ENCODE assay signal across 6 cellular contexts in the genomic region with DNA sequence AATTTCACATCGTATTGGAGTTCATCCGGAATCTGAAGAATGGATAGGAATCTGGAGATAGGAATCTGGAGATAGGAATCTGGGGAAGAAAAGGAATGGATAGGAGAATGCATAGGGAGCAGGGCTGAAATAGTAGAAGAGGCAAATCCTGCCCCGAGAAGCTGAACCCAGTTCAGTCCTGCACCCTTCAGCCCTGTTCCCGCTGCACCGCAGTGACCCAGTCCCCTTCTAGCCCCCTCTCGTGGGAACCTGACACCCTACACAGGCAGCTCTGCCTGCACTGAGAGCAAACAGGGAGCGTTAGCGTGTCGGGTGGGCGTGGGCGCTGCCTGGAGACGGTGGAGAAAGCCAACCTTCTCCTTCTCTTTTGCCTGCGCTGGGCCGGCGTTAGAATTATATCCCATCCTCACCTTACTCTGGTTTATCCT. TPM values are rescaled to one million over a fixed set of nuclear protein-coding genes. Genes with fewer than 3 reads are reported as not detected.
A peak's percentile ranks its signal among the peaks of the same experiment; 100 is the strongest.
DNase-seq lines count a peak whose midpoint lies in the region; ATAC-seq and TF ChIP-seq lines count a peak whose summit lies in the region.

No MANE protein-coding gene starts in this region.

- no peak overlapping the region for H3K27ac Mint-ChIP-seq in natural killer cell

- no peak for TF ChIP-seq CTCF in natural killer cell (IDR thresholded peaks at IDR 0.05)

- H3K27me3 Mint-ChIP-seq in natural killer cell (ENCODE audit: low read depth in 2 of 2), result peaks cover 0 to 6% of the 10 kb centered on the region in 2 donors

- H3K36me3 Mint-ChIP-seq in natural killer cell, result no peaks in the 10 kb centered on the region

- peak overlapping the region; percentile 22 for H3K4me3 Mint-ChIP-seq in natural killer cell

- ATAC-seq in natural killer cell (peak in 2 of 3 donors; percentile 57 to 58), GM21367 (IDR thresholded peaks at IDR 0.05; ENCODE audit: unreplicated experiment) (no peak)

- H3K4me1 Mint-ChIP-seq in natural killer cell, result peaks cover 0 to 5% of the 10 kb centered on the region in 2 donors

- H3K27ac ChIP-seq in angular gyrus (ENCODE audit: low read depth, low read length), result peak overlapping the region; percentile 68

- intact Hi-C loops in natural killer cell (cut with micrococcal nuclease) (no loop called here), posterior vena cava (cut with DNase I) (loop anchor here (10.0 kb wide), 2 partner anchors 56 to 106 kb away; no protein-coding TSS in a partner anchor)

- H3K9me3 Mint-ChIP-seq in natural killer cell, result no peaks in the 10 kb centered on the region

- DNase-seq in COR-L47 (lab: John Stamatoyannopoulos, UW), result peak; percentile 6
- DNase-seq in natural killer cell, result no peak
- no peak for DNase-seq in GDM1 (lab: John Stamatoyannopoulos, UW)
- DNase-seq in posterior vena cava (ENCODE audit: low spot score), result no peak

RNA-seq across cellular contexts. Expression of a gene that starts 1.1 kb away (rescaled TPM):
- total RNA-seq in natural killer cell, result not detected
- total RNA-seq in posterior vena cava, result not detected

RNA-seq across cellular contexts. Expression of a gene that starts 19.7 kb away (rescaled TPM):
- total RNA-seq in natural killer cell (under 1 TPM; 0.35 to 0.50 (median 0.39) TPM), posterior vena cava (not detected)

RNA-seq across cellular contexts. Expression of a gene that starts 24.1 kb away (rescaled TPM):
- total RNA-seq in natural killer cell (10 to 100 TPM; 50.6 to 76.9 (median 58.4) TPM), posterior vena cava (10 to 100 TPM; 20.5 to 20.6 TPM)

RNA-seq across cellular contexts. Expression of a gene that starts 53.2 kb away (rescaled TPM):
- total RNA-seq in natural killer cell, result not detected
- total RNA-seq in posterior vena cava, result not detected

RNA-seq across cellular contexts. Expression of a gene that starts 59.6 kb away (rescaled TPM):
- not detected for total RNA-seq in natural killer cell
- total RNA-seq in posterior vena cava, result not detected
